Comparison of ENCODE assay signal across 15 cellular contexts in genomic region chr5:23655674-23656073, GRCh38.
DNase-seq lines count a peak whose midpoint lies in the region; TF ChIP-seq lines count a peak whose summit lies in the region.
"Had no signal": no experiment of that assay in that cellular context is flagged by ENCODE, and none has a peak within 500 bp of the region (broad histone marks: within the 10 kb centered on the region; RNA-seq: fewer than 3 reads in every experiment).

No MANE protein-coding gene starts in this region.

- no peak overlapping the region for H3K27ac ChIP-seq in breast epithelium
- H3K27ac ChIP-seq in Karpas-422 (ENCODE audit: low read length) = no peak overlapping the region
- H3K27ac ChIP-seq: 22Rv1 had no signal

- intact Hi-C loops in MCF 10A (cut with micrococcal nuclease) = no loop called here
- intact Hi-C loops in breast epithelium (cut with DNase I; ENCODE audit: low total_unique reads) = no loop called here

- H3K9ac ChIP-seq in Karpas-422 (ENCODE audit: low read length) = no peak overlapping the region

- H3K4me1 Mint-ChIP-seq in MCF 10A (ENCODE audit: insufficient read depth, unreplicated experiment) = peaks cover 7% of the 10 kb centered on the region
- H3K4me1 Mint-ChIP-seq: CD14-positive monocyte had no signal

- H3K9me2 ChIP-seq in Karpas-422 (replicated peaks; ENCODE audit: insufficient read depth, low read length) = no peaks in the 10 kb centered on the region

- H3K36me3 ChIP-seq in breast epithelium (peaks cover 3% of the 10 kb centered on the region), Karpas-422 (ENCODE audit: insufficient read depth, low read length) (no peaks in the 10 kb centered on the region)

- no peak overlapping the region for H3K27ac Mint-ChIP-seq in MCF 10A (ENCODE audit: low read depth, unreplicated experiment)
- H3K27ac Mint-ChIP-seq: CD14-positive monocyte; CD8-positive, alpha-beta T cell had no signal

- H3K4me3 Mint-ChIP-seq in MCF 10A (ENCODE audit: unreplicated experiment) = no peak overlapping the region
- H3K4me3 Mint-ChIP-seq: CD14-positive monocyte; CD8-positive, alpha-beta T cell had no signal

- H3K4me3 ChIP-seq in breast epithelium = no peak overlapping the region
- no peak overlapping the region for H3K4me3 ChIP-seq in epithelial cell of esophagus (ENCODE audit: low read length)
- H3K4me3 ChIP-seq in Karpas-422 (ENCODE audit: low read length) = no peak overlapping the region

- DNase-seq in MCF 10A (ENCODE audit: unreplicated experiment) = peak; percentile 24
- no peak for DNase-seq in breast epithelium (ENCODE audit: low spot score in 2 of 2)
- DNase-seq in T1000 (lab: John Stamatoyannopoulos, UW) = peak; percentile 4
- peak; percentile 93 for DNase-seq in epithelial cell of esophagus (ENCODE audit: low read depth)
- DNase-seq in OCI-M1 (lab: John Stamatoyannopoulos, UW) = no peak
- DNase-seq in activated CD4-positive, alpha-beta T cell treated with anti-CD3 and anti-CD28 coated beads, Interleukin-2, amount 50 U/mL, for 4 hours = no peak
- no peak for DNase-seq in Karpas-422
- no peak for DNase-seq in GM19238 (ENCODE audit: insufficient read length, low spot score)
- DNase-seq: CD8-positive, alpha-beta T cell; COR-L47; DND-41; GDM1; H7 had no signal

- TF ChIP-seq CTCF in MCF 10A (IDR thresholded peaks at IDR 0.05; ENCODE audit: unreplicated experiment) (no peak), breast epithelium (IDR thresholded peaks at IDR 0.05) (no peak), epithelial cell of esophagus (IDR thresholded peaks at IDR 0.05; ENCODE audit: insufficient read depth, low read depth, low read length, missing control alignments) (no peak)

- no peaks in the 10 kb centered on the region for H3K9me3 ChIP-seq in breast epithelium
- H3K9me3 ChIP-seq in Karpas-422 (ENCODE audit: low read length) = peaks cover 32% of the 10 kb centered on the region

- H3K27me3 ChIP-seq in breast epithelium (no peaks in the 10 kb centered on the region), Karpas-422 (ENCODE audit: low read length) (no peaks in the 10 kb centered on the region)

- H3K9me3 Mint-ChIP-seq in MCF 10A (ENCODE audit: unreplicated experiment) = no peaks in the 10 kb centered on the region

- no peaks in the 10 kb centered on the region for H3K36me3 Mint-ChIP-seq in MCF 10A (ENCODE audit: insufficient read depth, unreplicated experiment)
- H3K36me3 Mint-ChIP-seq: CD14-positive monocyte; CD8-positive, alpha-beta T cell had no signal

- no peaks in the 10 kb centered on the region for H3K79me2 ChIP-seq in Karpas-422 (ENCODE audit: low read length)

- H3K4me2 ChIP-seq in Karpas-422 (ENCODE audit: low read depth, low read length, poor library complexity, severe bottlenecking) = no peak overlapping the region

- BruUV-seq in MCF 10A (replicated peaks; lab: Mats Ljungman, UMichigan) = no TSS peak

- no peak overlapping the region for H2AFZ ChIP-seq in Karpas-422 (ENCODE audit: low read length)

- TF ChIP-seq POLR2A in breast epithelium (IDR thresholded peaks at IDR 0.05) = no peak

- H3K27me3 Mint-ChIP-seq in MCF 10A (ENCODE audit: insufficient read depth, unreplicated experiment) = no peaks in the 10 kb centered on the region

- H3K4me1 ChIP-seq in breast epithelium = no peaks in the 10 kb centered on the region
- H3K4me1 ChIP-seq in Karpas-422 (ENCODE audit: low read length) = no peaks in the 10 kb centered on the region

- H4K20me1 ChIP-seq in Karpas-422 (ENCODE audit: insufficient read depth, low read depth, low read length) = no peaks in the 10 kb centered on the region

- POLR2A ChIA-PET in MCF 10A (lab: Yijun Ruan, JAX) = no interaction called here

- CTCF ChIA-PET in MCF 10A (lab: Yijun Ruan, JAX) = no interaction called here

Comparison
In these comparisons a context has a peak if more than half of its experiments do, and no peak if none do; other contexts are left out.
1. DNase-seq: peak in MCF 10A (single experiment), T1000 (single experiment) and epithelial cell of esophagus (single experiment); none in breast epithelium (0 of 2), OCI-M1 (single experiment), activated CD4-positive, alpha-beta T cell treated with anti-CD3 and anti-CD28 coated beads, Interleukin-2, amount 50 U/mL, for 4 hours (0 of 2), Karpas-422 (single experiment) and GM19238 (single experiment).